In genomic region chr9:3578786-3579185, GRCh38 we compare ENCODE assay signal across 1 cellular context.
TF ChIP-seq lines count a peak whose summit lies in the region.

No MANE protein-coding gene starts in this region.

TF ChIP-seq in IMR-90, 13 proteins besides CTCF, POLR2A, EP300 and RAD21:
- TF ChIP-seq ELK1 (IDR thresholded peaks at IDR 0.05; ENCODE audit: borderline replicate concordance, low read depth, low read length): no peak
- TF ChIP-seq USF2 (IDR thresholded peaks at IDR 0.05; ENCODE audit: low read depth, low read length): no peak
- TF ChIP-seq CHD1 (IDR thresholded peaks at IDR 0.05; ENCODE audit: low read depth, low read length): no peak
- no peak for TF ChIP-seq MAZ (IDR thresholded peaks at IDR 0.05; ENCODE audit: borderline replicate concordance, low read depth, low read length)
- TF ChIP-seq RCOR1 (IDR thresholded peaks at IDR 0.05; ENCODE audit: insufficient replicate concordance, low read length): no peak
- TF ChIP-seq CEBPB (IDR thresholded peaks at IDR 0.05; ENCODE audit: low read depth, low read length): peak; percentile 31; the same call in 1 of the 2 replicates
- TF ChIP-seq SMC3 (IDR thresholded peaks at IDR 0.05; ENCODE audit: low read depth, low read length): no peak
- TF ChIP-seq RFX5 (IDR thresholded peaks at IDR 0.05; ENCODE audit: low read depth, low read length): no peak
- no peak for TF ChIP-seq FOS (IDR thresholded peaks at IDR 0.05; ENCODE audit: low read depth, low read length)
- no peak for TF ChIP-seq MXI1 (IDR thresholded peaks at IDR 0.05; ENCODE audit: borderline replicate concordance, low read depth, low read length)
- peak; percentile 93 for TF ChIP-seq MAFK (IDR thresholded peaks at IDR 0.05; ENCODE audit: low read depth, low read length)
- no peak for TF ChIP-seq BHLHE40 (IDR thresholded peaks at IDR 0.05; ENCODE audit: low read depth, low read length)
- TF ChIP-seq NFE2L2 (IDR thresholded peaks at IDR 0.05; ENCODE audit: low read depth, low read length): no peak
TF ChIP-seq in IMR-90: peak in this region for 2.
